In the genomic region with DNA sequence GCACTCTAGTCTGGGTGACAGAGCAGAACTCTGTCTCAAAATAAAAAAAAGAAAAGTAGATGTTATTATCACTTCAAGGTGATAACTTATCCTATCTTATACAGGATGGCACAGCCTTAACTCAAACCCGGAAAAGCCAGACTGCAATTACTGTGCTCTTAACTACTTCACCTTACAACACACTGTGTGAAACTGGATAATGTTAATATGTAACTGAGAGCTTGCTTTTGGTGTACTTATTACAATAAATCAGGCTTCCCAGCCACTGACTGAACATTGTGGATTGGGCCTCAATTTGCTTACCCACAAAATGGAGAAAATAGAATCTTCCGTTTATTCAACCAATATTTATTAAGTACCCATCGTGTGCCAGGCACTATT, we compare ENCODE assay signal across 9 cellular contexts. TPM values are rescaled to one million over a fixed set of nuclear protein-coding genes. Genes with fewer than 3 reads are reported as not detected.
DNase-seq lines count a peak whose midpoint lies in the region; ATAC-seq, FAIRE-seq and TF ChIP-seq lines count a peak whose summit lies in the region.
"Had no signal": no experiment of that assay in that cellular context is flagged by ENCODE, and none has a peak within 500 bp of the region (broad histone marks: within the 10 kb centered on the region; RNA-seq: fewer than 3 reads in every experiment).

No MANE protein-coding gene starts in this region.

- peak overlapping the region; percentile 86 for H3K4me3 ChIP-seq in ACC112 (ENCODE audit: low read depth, low read length)
- peak overlapping the region; percentile 100 for H3K4me3 ChIP-seq in GM23248
- peak overlapping the region; percentile 9; the same call in 1 of the 2 replicates for H3K4me3 ChIP-seq in WI38 (ENCODE audit: low read depth, low read length)
- H3K4me3 ChIP-seq in keratinocyte (ENCODE audit: control insufficient read depth in 2 of 3, extremely low read depth in 1 of 3, insufficient read depth in 2 of 3, low read depth in 1 of 3, low read length in 3 of 3): peak overlapping the region in 2 of 3 experiments; percentile 61 to 76

- H3K27ac ChIP-seq in ACC112 (ENCODE audit: low read depth, low read length) (peak overlapping the region; percentile 82; the same call in 1 of the 2 replicates), GM23248 (no peak overlapping the region), keratinocyte (ENCODE audit: control insufficient read depth, insufficient read depth, low read length) (peak overlapping the region; percentile 87)
- H3K27ac ChIP-seq: right atrium auricular region had no signal

- no peak for FAIRE-seq in keratinocyte (lab: Jason Lieb, UNC)

- TF ChIP-seq CTCF in WI38 (IDR thresholded peaks at IDR 0.05; ENCODE audit: low read depth, low read length) (no peak), keratinocyte (optimal IDR thresholded peaks at IDR 0.05 in 1 of 3, IDR thresholded peaks at IDR 0.05 in 1 of 3, conservative IDR thresholded peaks at IDR 0.05 in 1 of 3; ENCODE audit: extremely low read depth in 1 of 3, insufficient read depth in 2 of 3, low read length in 3 of 3) (no peak)

- H3K4me1 ChIP-seq in ACC112 (ENCODE audit: control insufficient read depth, insufficient read depth, low read length, unreplicated experiment) (peaks cover 21% of the 10 kb centered on the region), GM23248 (ENCODE audit: insufficient read depth) (peaks cover 11% of the 10 kb centered on the region), keratinocyte (ENCODE audit: control insufficient read depth, extremely low read depth, insufficient read depth, low read length) (peaks cover 11% of the 10 kb centered on the region)

- 34 to 35% methylated on average over 3 of the region's 3 CpGs for WGBS in GM23248 (ENCODE audit: low coverage in 1 of 2, low lambda C conversion rate in 2 of 2, missing lambda C conversion rate in 2 of 2), 2 experiments

- H3F3A ChIP-seq in GM23248 (ENCODE audit: insufficient read depth): no peaks in the 10 kb centered on the region

- peak overlapping the region; percentile 89 for H3K4me2 ChIP-seq in GM23248 (ENCODE audit: unreplicated experiment)
- peak overlapping the region; percentile 79 for H3K4me2 ChIP-seq in keratinocyte (ENCODE audit: control insufficient read depth, extremely low read depth, insufficient read depth, low read depth, low read length)

- H3K36me3 ChIP-seq in ACC112 (ENCODE audit: insufficient read depth, low read length) (peaks cover 8% of the 10 kb centered on the region; the same call in 1 of the 2 replicates), GM23248 (ENCODE audit: low read depth) (peaks cover 13% of the 10 kb centered on the region; the same call in 1 of the 2 replicates), keratinocyte (ENCODE audit: control insufficient read depth in 2 of 2, extremely low read depth in 1 of 2, insufficient read depth in 2 of 2, low read length in 2 of 2) (peaks cover 0 to 16% of the 10 kb centered on the region in 2 experiments)

- peak; percentile 1 for DNase-seq in GM23248
- no peak for DNase-seq in keratinocyte (ENCODE audit: low read depth, low spot score)
- DNase-seq in NK-92 (lab: John Stamatoyannopoulos, UW; ENCODE audit: unreplicated experiment): no peak
- no peak for DNase-seq in NCI-H128 (lab: John Stamatoyannopoulos, UW; ENCODE audit: unreplicated experiment)

- H3K27me3 ChIP-seq in ACC112 (ENCODE audit: insufficient read depth, low read length) (no peaks in the 10 kb centered on the region), GM23248 (replicated peaks; ENCODE audit: insufficient read depth) (no peaks in the 10 kb centered on the region), keratinocyte (ENCODE audit: control insufficient read depth, extremely low read depth, insufficient read depth, low read length) (no peaks in the 10 kb centered on the region)
- H3K27me3 ChIP-seq: right atrium auricular region had no signal

- H3K9me3 ChIP-seq in GM23248 (ENCODE audit: low read depth) (no peaks in the 10 kb centered on the region), keratinocyte (ENCODE audit: control insufficient read depth, low read depth, low read length) (no peaks in the 10 kb centered on the region)
- H3K9me3 ChIP-seq: right atrium auricular region had no signal

- dilution Hi-C loops in keratinocyte (cut with MboI; ENCODE audit: extremely low pct_ligation_motif_present, low sequenced_read_pairs): no loop called here

- H3K9ac ChIP-seq in GM23248 (peak overlapping the region; percentile 97), keratinocyte (ENCODE audit: control insufficient read depth, extremely low read depth, insufficient read depth, low read length) (peak overlapping the region; percentile 82)

- no peak for ATAC-seq in GM21825 (IDR thresholded peaks at IDR 0.05; ENCODE audit: unreplicated experiment)
- ATAC-seq in HG02678 (IDR thresholded peaks at IDR 0.05; ENCODE audit: unreplicated experiment): no peak

- H4K20me1 ChIP-seq in GM23248 (ENCODE audit: insufficient read depth) (no peaks in the 10 kb centered on the region), keratinocyte (ENCODE audit: control insufficient read depth, extremely low read depth, insufficient read depth, low read length) (no peaks in the 10 kb centered on the region)

- no peaks in the 10 kb centered on the region for H3K9me2 ChIP-seq in GM23248 (ENCODE audit: insufficient read depth)

- in situ Hi-C loops in GM23248 (cut with MboI): no loop called here

- H3K79me2 ChIP-seq in ACC112 (ENCODE audit: control insufficient read depth, insufficient read depth, low read length, unreplicated experiment): peaks cover 50% of the 10 kb centered on the region
- H3K79me2 ChIP-seq in GM23248 (ENCODE audit: insufficient read depth): peaks cover 47% of the 10 kb centered on the region
- peaks cover 35% of the 10 kb centered on the region for H3K79me2 ChIP-seq in keratinocyte (ENCODE audit: control insufficient read depth, insufficient read depth, low read length)

- H3K9me1 ChIP-seq in keratinocyte (ENCODE audit: control insufficient read depth, extremely low read depth, insufficient read depth, low read length): no peaks in the 10 kb centered on the region

- no peak overlapping the region for H2AFZ ChIP-seq in ACC112 (ENCODE audit: low read length, unreplicated experiment)
- peak overlapping the region; percentile 99 for H2AFZ ChIP-seq in GM23248
- peak overlapping the region; percentile 2 for H2AFZ ChIP-seq in keratinocyte (ENCODE audit: control insufficient read depth, low read length)

RNA-seq across cellular contexts. Expression of a gene that starts 1.4 kb away (rescaled TPM):
- total RNA-seq in GM23248 (2014; rRNA removed; shearing (Covaris generic)): 1.9 and 3.4 TPM in 2 replicates
- polyA plus RNA-seq in GM23248 (2016; fragmentation: Nextera tagmentation; extraction: Ambion mirVana) (1.4 and 1.9 TPM in 2 replicates), keratinocyte (1.1 to 6.5 TPM (median 5.8 TPM) in 3 replicates)
- polyA plus RNA-seq in keratinocyte (2011; ENCODE audit: low read depth): not detected
- polyA plus RNA-seq in keratinocyte (2011; cell fraction: cytosol; rRNA removed): 1.2 and 1.8 TPM in 2 replicates
- polyA plus RNA-seq in keratinocyte (2011; cell fraction: nucleus; rRNA removed): 1.5 and 1.8 TPM in 2 replicates
- polyA plus RNA-seq in keratinocyte (2012; ENCODE audit: low replicate concordance): 0.20 and 4.2 TPM in 2 replicates
- polyA minus RNA-seq in keratinocyte: 1.4 to 6.3 TPM (median 5.5 TPM) in 3 replicates
- polyA minus RNA-seq in keratinocyte (2011; cell fraction: cytosol; rRNA and poly(A)+ RNA removed): 1.2 TPM
- 0.63 and 1.5 TPM in 2 replicates for polyA minus RNA-seq in keratinocyte (2011; cell fraction: nucleus; rRNA and poly(A)+ RNA removed)

RNA-seq across cellular contexts. Expression of a gene that starts 1.6 kb away (rescaled TPM):
- total RNA-seq in GM23248 (2014; rRNA removed; shearing (Covaris generic)): 6.1 and 14.8 TPM in 2 replicates
- polyA plus RNA-seq in GM23248 (2016; fragmentation: Nextera tagmentation; extraction: Ambion mirVana): 27.0 and 27.3 TPM in 2 replicates
- 13.5 to 29.5 TPM (median 21.6 TPM) in 3 replicates for polyA plus RNA-seq in keratinocyte
- polyA plus RNA-seq in keratinocyte (2011; ENCODE audit: low read depth): 10.2 TPM
- polyA plus RNA-seq in keratinocyte (2011; cell fraction: cytosol; rRNA removed): 12.1 and 18.1 TPM in 2 replicates
- 26.0 and 28.3 TPM in 2 replicates for polyA plus RNA-seq in keratinocyte (2011; cell fraction: nucleus; rRNA removed)
- 18.7 and 22.6 TPM in 2 replicates for polyA plus RNA-seq in keratinocyte (2012; ENCODE audit: low replicate concordance)
- polyA minus RNA-seq in keratinocyte: 8.6 to 17.9 TPM (median 14.7 TPM) in 3 replicates
- polyA minus RNA-seq in keratinocyte (2011; cell fraction: cytosol; rRNA and poly(A)+ RNA removed): 3.5 TPM
- 6.2 and 16.1 TPM in 2 replicates for polyA minus RNA-seq in keratinocyte (2011; cell fraction: nucleus; rRNA and poly(A)+ RNA removed)

RNA-seq across cellular contexts. Expression of a gene that starts 36.8 kb away (rescaled TPM):
- 29.6 and 37.2 TPM in 2 replicates for total RNA-seq in GM23248 (2014; rRNA removed; shearing (Covaris generic))
- polyA plus RNA-seq in GM23248 (2016; fragmentation: Nextera tagmentation; extraction: Ambion mirVana) (12.6 and 13.2 TPM in 2 replicates), keratinocyte (12.5 to 14.4 TPM (median 13.6 TPM) in 3 replicates)
- 6.5 TPM for polyA plus RNA-seq in keratinocyte (2011; ENCODE audit: low read depth)
- polyA plus RNA-seq in keratinocyte (2011; cell fraction: cytosol; rRNA removed): 10.8 and 11.2 TPM in 2 replicates
- polyA plus RNA-seq in keratinocyte (2011; cell fraction: nucleus; rRNA removed): 24.2 and 30.2 TPM in 2 replicates
- polyA plus RNA-seq in keratinocyte (2012; ENCODE audit: low replicate concordance): 9.5 and 19.0 TPM in 2 replicates
- 13.1 to 32.5 TPM (median 13.9 TPM) in 3 replicates for polyA minus RNA-seq in keratinocyte
- polyA minus RNA-seq in keratinocyte (2011; cell fraction: cytosol; rRNA and poly(A)+ RNA removed): 23.6 TPM
- polyA minus RNA-seq in keratinocyte (2011; cell fraction: nucleus; rRNA and poly(A)+ RNA removed): 10.7 and 12.7 TPM in 2 replicates

Comparison
In these comparisons a context has a peak if more than half of its experiments do, and no peak if none do; other contexts are left out.
1. H3K4me3 ChIP-seq: peak in every context shown above with its lines; median percentile 100 in GM23248; 86 in ACC112; 68 in keratinocyte; 9 in WI38.